In the genomic region with DNA sequence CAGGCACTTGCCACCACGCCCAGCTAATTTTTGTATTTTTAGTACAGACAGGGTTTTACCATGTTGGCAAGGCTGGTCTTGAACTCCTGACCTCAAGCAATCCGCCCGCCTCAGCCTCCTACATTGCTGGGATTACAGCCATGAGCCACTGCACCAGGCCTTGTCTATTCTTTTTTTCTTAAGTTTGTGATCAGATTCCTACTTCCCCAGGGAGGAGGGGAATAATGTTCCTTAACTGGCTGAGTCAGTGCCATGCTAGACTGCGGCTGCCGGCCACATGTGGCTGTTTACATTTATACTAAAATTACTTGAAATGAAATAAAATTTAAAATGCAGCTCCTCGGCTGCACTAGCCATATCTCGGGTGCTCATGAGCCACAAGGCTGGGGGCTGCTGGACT, we compare ENCODE assay signal across 16 cellular contexts. TPM values are rescaled to one million over a fixed set of nuclear protein-coding genes. Genes with fewer than 3 reads are reported as not detected.
DNase-seq lines count a peak whose midpoint lies in the region; ATAC-seq, FAIRE-seq and TF ChIP-seq lines count a peak whose summit lies in the region.
"Had no signal": no experiment of that assay in that cellular context is flagged by ENCODE, and none has a peak within 500 bp of the region (broad histone marks: within the 10 kb centered on the region; RNA-seq: fewer than 3 reads in every experiment).

No MANE protein-coding gene starts in this region.

- H3K4me1 ChIP-seq in astrocyte (ENCODE audit: insufficient read depth, low read length): peaks cover 21% of the 10 kb centered on the region
- no peaks in the 10 kb centered on the region for H3K4me1 ChIP-seq in naive thymus-derived CD4-positive, alpha-beta T cell (ENCODE audit: control insufficient read depth in 2 of 2, insufficient read depth in 2 of 2, low read length in 2 of 2)

- POLR2A ChIA-PET in naive thymus-derived CD4-positive, alpha-beta T cell (lab: Charles Lee): no interaction called here

- peaks cover 8% of the 10 kb centered on the region for H4K20me1 ChIP-seq in astrocyte (ENCODE audit: insufficient read depth, low read length)

- peak overlapping the region; percentile 26 for H3K4me2 ChIP-seq in astrocyte (ENCODE audit: low read length)

- H2AFZ ChIP-seq in astrocyte (ENCODE audit: low read depth, low read length): no peak overlapping the region

- H3K4me3 ChIP-seq in astrocyte (ENCODE audit: insufficient read depth, low read depth, low read length): no peak overlapping the region
- H3K4me3 ChIP-seq in naive thymus-derived CD4-positive, alpha-beta T cell (ENCODE audit: low read length): no peak overlapping the region

- CTCF ChIA-PET in naive thymus-derived CD4-positive, alpha-beta T cell (lab: Charles Lee): interaction anchor here (0.6 kb wide), 1 partner anchor 122 kb away, joined by 3 read pairs; no protein-coding TSS in a partner anchor

- H3K9ac ChIP-seq in astrocyte (ENCODE audit: low read length): peak overlapping the region; percentile 40

- peak; percentile 55 for DNase-seq in A172 (ENCODE audit: low spot score)
- peak; percentile 64 for DNase-seq in GM04504 (ENCODE audit: low read depth)
- DNase-seq in astrocyte (ENCODE audit: low read depth): peak; percentile 58
- DNase-seq in hepatic stellate cell (ENCODE audit: low spot score): peak; percentile 66
- no peak for DNase-seq in activated CD8-positive, alpha-beta memory T cell treated with anti-CD3 and anti-CD28 coated beads, Interleukin-2, amount 50 U/mL, for 4 hours
- no peak for DNase-seq in OCI-M2 (lab: John Stamatoyannopoulos, UW; ENCODE audit: unreplicated experiment)
- DNase-seq in naive thymus-derived CD4-positive, alpha-beta T cell: no peak
- DNase-seq in NCI-H2196 treated with DMSO at 0.1 percent for 48 hours (lab: John Stamatoyannopoulos, UW; ENCODE audit: unreplicated experiment): no peak
- DNase-seq: 8988T; activated CD4-positive, CD25-positive, alpha-beta regulatory T cell treated with anti-CD3 and anti-CD28 coated beads, Interleukin-2, amount 50 U/mL, for 72 hours; cerebellar nuclear complex; stimulated activated CD4-positive, alpha-beta T cell treated with anti-CD3 and anti-CD28 coated beads, Interleukin-12 subunit alpha, Interleukin-12 subunit beta, amount 100 ng/mL, for 4 hours had no signal

- FAIRE-seq in astrocyte (lab: Jason Lieb, UNC): no peak
- FAIRE-seq: HTR-8/SVneo had no signal

- peaks cover 25% of the 10 kb centered on the region for H3K36me3 ChIP-seq in astrocyte (ENCODE audit: insufficient read depth, low read length)
- H3K36me3 ChIP-seq in naive thymus-derived CD4-positive, alpha-beta T cell (ENCODE audit: control insufficient read depth in 2 of 3, insufficient read depth in 3 of 3, low read length in 3 of 3): no peaks in the 10 kb centered on the region

- H3K9me3 Mint-ChIP-seq in astrocyte (ENCODE audit: unreplicated experiment): peaks cover 4% of the 10 kb centered on the region
- no peaks in the 10 kb centered on the region for H3K9me3 Mint-ChIP-seq in naive thymus-derived CD4-positive, alpha-beta T cell
- H3K9me3 Mint-ChIP-seq: activated naive CD4-positive, alpha-beta T cell treated with anti-CD3 and anti-CD28 coated beads, Interleukin-2, amount 50 U/mL, for 72 hours had no signal

- H3K4me1 Mint-ChIP-seq in astrocyte (ENCODE audit: low read depth, unreplicated experiment): no peaks in the 10 kb centered on the region
- peaks cover 0 to 6% (median 4%) of the 10 kb centered on the region in 7 donors for H3K4me1 Mint-ChIP-seq in naive thymus-derived CD4-positive, alpha-beta T cell

- intact Hi-C loops in naive thymus-derived CD4-positive, alpha-beta T cell (cut with micrococcal nuclease): loop anchor here in 1 of 2 donors (5.0 kb wide), 1 partner anchor 54 kb away; no protein-coding TSS in a partner anchor

- no peak for TF ChIP-seq CTCF in astrocyte (IDR thresholded peaks at IDR 0.05; ENCODE audit: insufficient read depth, low read depth, low read length)

- no peaks in the 10 kb centered on the region for H3K27me3 ChIP-seq in astrocyte (ENCODE audit: insufficient read depth, low read length)
- no peaks in the 10 kb centered on the region for H3K27me3 ChIP-seq in naive thymus-derived CD4-positive, alpha-beta T cell (ENCODE audit: control insufficient read depth in 2 of 2, insufficient read depth in 2 of 2, low read length in 2 of 2)

- no peak overlapping the region for H3K4me3 Mint-ChIP-seq in astrocyte (ENCODE audit: unreplicated experiment)
- no peak overlapping the region for H3K4me3 Mint-ChIP-seq in naive thymus-derived CD4-positive, alpha-beta T cell

- peaks cover 21% of the 10 kb centered on the region for H3K79me2 ChIP-seq in astrocyte (ENCODE audit: insufficient read depth, low read length)

- peak overlapping the region; percentile 57 for H3K27ac ChIP-seq in astrocyte (ENCODE audit: low read depth, low read length)
- H3K27ac ChIP-seq in naive thymus-derived CD4-positive, alpha-beta T cell (ENCODE audit: low read depth, low read length): no peak overlapping the region
- H3K27ac ChIP-seq: epithelial cell of prostate had no signal

- no peaks in the 10 kb centered on the region for H3K9me3 ChIP-seq in astrocyte (ENCODE audit: insufficient read depth, low read depth, low read length)
- no peaks in the 10 kb centered on the region for H3K9me3 ChIP-seq in naive thymus-derived CD4-positive, alpha-beta T cell (ENCODE audit: control insufficient read depth in 2 of 3, low read length in 3 of 3)

- no peaks in the 10 kb centered on the region for H3K27me3 Mint-ChIP-seq in astrocyte (ENCODE audit: low read depth, unreplicated experiment)
- peaks cover 0 to 4% (median 0%) of the 10 kb centered on the region in 5 donors for H3K27me3 Mint-ChIP-seq in naive thymus-derived CD4-positive, alpha-beta T cell

- no peak overlapping the region for H3K27ac Mint-ChIP-seq in astrocyte (ENCODE audit: unreplicated experiment)
- no peak overlapping the region for H3K27ac Mint-ChIP-seq in naive thymus-derived CD4-positive, alpha-beta T cell
- H3K27ac Mint-ChIP-seq: activated naive CD4-positive, alpha-beta T cell treated with anti-CD3 and anti-CD28 coated beads, Interleukin-2, amount 50 U/mL, for 72 hours had no signal

- peaks cover 18% of the 10 kb centered on the region for H3K36me3 Mint-ChIP-seq in astrocyte (ENCODE audit: low read depth, unreplicated experiment)
- peaks cover 0 to 7% (median 0%) of the 10 kb centered on the region in 5 donors for H3K36me3 Mint-ChIP-seq in naive thymus-derived CD4-positive, alpha-beta T cell
- H3K36me3 Mint-ChIP-seq: activated naive CD4-positive, alpha-beta T cell treated with anti-CD3 and anti-CD28 coated beads, Interleukin-2, amount 50 U/mL, for 72 hours had no signal

- no peak for ATAC-seq in naive thymus-derived CD4-positive, alpha-beta T cell
- ATAC-seq: activated naive CD4-positive, alpha-beta T cell treated with anti-CD3 and anti-CD28 coated beads, Interleukin-2, amount 50 U/mL, for 72 hours had no signal

RNA-seq across cellular contexts. Expression of a gene that starts 27.8 kb away (rescaled TPM):
- total RNA-seq in A172 (2014; rRNA removed; shearing (Covaris generic)): 15.9 and 33.6 TPM in 2 replicates
- total RNA-seq in astrocyte: 48.1 and 51.0 TPM in 2 replicates
- total RNA-seq in naive thymus-derived CD4-positive, alpha-beta T cell: 100 to 1,000 TPM; 107 to 414 (median 154) TPM
- polyA plus RNA-seq in naive thymus-derived CD4-positive, alpha-beta T cell: 10 to 100 TPM; 37.4 to 46.9 TPM

RNA-seq across cellular contexts. Expression of a gene that starts 34.6 kb away (rescaled TPM):
- total RNA-seq in A172 (2014; rRNA removed; shearing (Covaris generic)): 0.81 and 0.89 TPM in 2 replicates
- total RNA-seq in astrocyte: 1.3 and 1.6 TPM in 2 replicates
- 10 to 100 TPM in 1 of 5 experiments, 1 to 10 TPM in 1, under 1 TPM in 2, not detected in 1; 0.19 to 14.1 (median 1.8) TPM for total RNA-seq in naive thymus-derived CD4-positive, alpha-beta T cell
- not detected for polyA plus RNA-seq in naive thymus-derived CD4-positive, alpha-beta T cell
- total RNA-seq: T-helper 2 cell treated with Interferon-gamma antibody and Interleukin-4, amounts not matched to agents 100 ng/mL and 5 ng/mL, for 36 hours had no signal

RNA-seq across cellular contexts. Expression of a gene that starts 56.8 kb away (rescaled TPM):
- total RNA-seq in A172 (2014; rRNA removed; shearing (Covaris generic)): 257 and 279 TPM in 2 replicates
- 184 and 187 TPM in 2 replicates for total RNA-seq in astrocyte
- 10 to 100 TPM in 1 of 5 experiments, 1 to 10 TPM in 4; 1.2 to 46.1 (median 5.8) TPM for total RNA-seq in naive thymus-derived CD4-positive, alpha-beta T cell
- under 1 TPM; 0.23 to 0.31 TPM for polyA plus RNA-seq in naive thymus-derived CD4-positive, alpha-beta T cell

Comparison
In these comparisons a context has a peak if more than half of its experiments do, and no peak if none do; other contexts are left out.
1. DNase-seq: peak in A172 (single experiment), GM04504 (single experiment), astrocyte (single experiment) and hepatic stellate cell (single experiment); none in activated CD8-positive, alpha-beta memory T cell treated with anti-CD3 and anti-CD28 coated beads, Interleukin-2, amount 50 U/mL, for 4 hours (single experiment), OCI-M2 (single experiment), naive thymus-derived CD4-positive, alpha-beta T cell (0 of 9) and NCI-H2196 treated with DMSO at 0.1 percent for 48 hours (single experiment).